ENCODE assay signal across 17 cellular contexts in genomic region chr22:49531533-49531895, GRCh38.
DNase-seq lines count a peak whose midpoint lies in the region; ATAC-seq, FAIRE-seq and TF ChIP-seq lines count a peak whose summit lies in the region.
"Had no signal": no experiment of that assay in that cellular context is flagged by ENCODE, and none has a peak within 500 bp of the region (broad histone marks: within the 10 kb centered on the region; RNA-seq: fewer than 3 reads in every experiment).

No MANE protein-coding gene starts in this region.

- no peak for TF ChIP-seq RAD21 in H1 (IDR thresholded peaks at IDR 0.05 in 1 of 2, conservative IDR thresholded peaks at IDR 0.05 in 1 of 2; ENCODE audit: low read depth in 2 of 2, low read length in 2 of 2)

- H3K14ac ChIP-seq in H1 (ENCODE audit: insufficient read length), result no peak overlapping the region
- H3K14ac ChIP-seq in neuronal stem cell (ENCODE audit: low read length), result no peak overlapping the region

- no peaks in the 10 kb centered on the region for H4K20me1 ChIP-seq in H1 (replicated peaks in 1 of 2; ENCODE audit: control insufficient read depth in 1 of 2, insufficient read depth in 2 of 2, low read length in 2 of 2)

- DNase-seq in Ammon's horn (ENCODE audit: low spot score) (peak; percentile 59), NCI-H446 (lab: John Stamatoyannopoulos, UW) (peak; percentile 10 to 42), H1 (ENCODE audit: low read depth in 1 of 2, low spot score in 2 of 2) (no peak), neuronal stem cell (ENCODE audit: low spot score) (no peak), transverse colon (no peak), right atrium auricular region (ENCODE audit: low spot score) (no peak), GM12891 (ENCODE audit: insufficient read length, low spot score) (no peak)
- DNase-seq: Calu3; CD4-positive, alpha-beta T cell; DMS 273 treated with DMSO at 0.1 percent for 48 hours; HCEC 1CT; HFFc6 had no signal

- H2BK120ac ChIP-seq in H1 (replicated peaks; ENCODE audit: low read depth, low read length) (no peak overlapping the region), neuronal stem cell (ENCODE audit: low read depth, low read length) (no peak overlapping the region)

- H3K4me3 ChIP-seq in H1 (ENCODE audit: extremely low read depth in 1 of 4, insufficient read depth in 2 of 4, low read depth in 3 of 4, low read length in 4 of 4) (no peak overlapping the region), neuronal stem cell (ENCODE audit: low read length in 2 of 2) (no peak overlapping the region), transverse colon (no peak overlapping the region), right atrium auricular region (no peak overlapping the region)
- H3K4me3 ChIP-seq: GM12878 had no signal

- 89% methylated on average over 8 of the region's 8 CpGs; no CpG with 5 or more reads in 1 of the 2 experiments for WGBS in H1 (ENCODE audit: extremely low coverage in 1 of 2, insufficient coverage in 1 of 2, insufficient read length in 1 of 2, insufficient replicate concordance in 2 of 2, low coverage in 1 of 2, low lambda C conversion rate in 2 of 2, missing lambda C conversion rate in 1 of 2), 2 experiments
- no CpG with 5 or more reads among the region's 8 CpGs for WGBS in neuronal stem cell (ENCODE audit: extremely low coverage in 2 of 2, insufficient read length in 2 of 2, insufficient replicate concordance in 1 of 2), 2 donors
- WGBS in transverse colon (ENCODE audit: low coverage in 1 of 2), 2 donors, result 70% methylated on average over 8 of the region's 8 CpGs; no CpG with 5 or more reads in 1 of the 2 donors

- H2BK20ac ChIP-seq in H1 (ENCODE audit: low read length), result no peak overlapping the region

- H2AK5ac ChIP-seq in H1 (ENCODE audit: low read depth, low read length) (no peak overlapping the region; the same call in 1 of the 2 replicates), neuronal stem cell (ENCODE audit: low read depth, low read length) (peak overlapping the region; percentile 26)

- H3K23me2 ChIP-seq in H1 (ENCODE audit: low read depth, low read length), result no peaks in the 10 kb centered on the region

- TF ChIP-seq POLR2A in H1 (IDR thresholded peaks at IDR 0.05; ENCODE audit: control extremely low read depth in 1 of 2, low read depth in 2 of 2, low read length in 2 of 2) (no peak), transverse colon (IDR thresholded peaks at IDR 0.05) (no peak), GM12891 (IDR thresholded peaks at IDR 0.05; ENCODE audit: low read depth, low read length) (no peak)

- peak overlapping the region; percentile 8 for H4K91ac ChIP-seq in H1 (replicated peaks; ENCODE audit: insufficient read length, low read length)
- H4K91ac ChIP-seq in neuronal stem cell (ENCODE audit: low read depth, low read length, poor library complexity), result no peak overlapping the region

- H3K27me3 ChIP-seq in H1 (replicated peaks in 1 of 4; ENCODE audit: control insufficient read depth in 3 of 4, extremely low read depth in 1 of 4, insufficient read depth in 3 of 4, low read length in 3 of 4) (no peaks in the 10 kb centered on the region), neuronal stem cell (ENCODE audit: control insufficient read depth in 3 of 3, insufficient read depth in 3 of 3, low read depth in 1 of 3, low read length in 3 of 3) (peaks cover 0 to 7% (median 0%) of the 10 kb centered on the region in 3 experiments), transverse colon (no peaks in the 10 kb centered on the region), right atrium auricular region (no peaks in the 10 kb centered on the region)

- H4K5ac ChIP-seq in H1 (ENCODE audit: insufficient read length, low read depth, low read length), result no peak overlapping the region

- H3K27ac ChIP-seq in H1 (ENCODE audit: low read depth, low read length) (no peak overlapping the region), neuronal stem cell (replicated peaks; ENCODE audit: low read length) (no peak overlapping the region), transverse colon (no peak overlapping the region), right atrium auricular region (no peak overlapping the region)
- H3K27ac ChIP-seq: 22Rv1 had no signal

- no peak for TF ChIP-seq EP300 in H1 (IDR thresholded peaks at IDR 0.05; ENCODE audit: borderline replicate concordance in 1 of 2, low read depth in 2 of 2, low read length in 2 of 2)
- no peak for TF ChIP-seq EP300 in transverse colon (IDR thresholded peaks at IDR 0.05; ENCODE audit: low read depth)

- H3K23ac ChIP-seq in H1 (ENCODE audit: insufficient read length), result no peak overlapping the region
- no peak overlapping the region for H3K23ac ChIP-seq in neuronal stem cell (ENCODE audit: low read depth, low read length, poor library complexity)

- no peak overlapping the region for H2AFZ ChIP-seq in H1 (ENCODE audit: low read length)
- H2AFZ ChIP-seq in neuronal stem cell (ENCODE audit: low read length), result no peak overlapping the region

- H3K18ac ChIP-seq in H1 (ENCODE audit: extremely low read depth, low read length), result no peak overlapping the region
- peak overlapping the region; percentile 41 for H3K18ac ChIP-seq in neuronal stem cell (ENCODE audit: low read length)

- no peak for ATAC-seq in GM19324 (IDR thresholded peaks at IDR 0.05; ENCODE audit: low FRiP score, unreplicated experiment)
- ATAC-seq: GM12878, HepG2 had no signal

- no peak overlapping the region for H4K8ac ChIP-seq in H1 (ENCODE audit: extremely low read depth, insufficient read depth, low read length)
- no peak overlapping the region for H4K8ac ChIP-seq in neuronal stem cell (ENCODE audit: low read depth, low read length)

- in situ Hi-C loops in transverse colon (cut with MboI; ENCODE audit: low pct_ligation_motif_present in 1 of 4, low pct_unique_long_range_greater_than_20kb in 1 of 4, low sequenced_read_pairs in 3 of 4), result no loop called here

- POLR2A ChIA-PET in H1 (lab: Charles Lee; ENCODE audit: partially characterized antibody), result no interaction called here

- H3K79me1 ChIP-seq in H1 (ENCODE audit: low read depth, low read length), result no peaks in the 10 kb centered on the region; the same call in 1 of the 2 replicates
- no peaks in the 10 kb centered on the region for H3K79me1 ChIP-seq in neuronal stem cell (ENCODE audit: low read depth, low read length)

- H3K9me3 ChIP-seq in H1 (ENCODE audit: insufficient read depth in 2 of 2, low read depth in 1 of 2, low read length in 1 of 2), result no peaks in the 10 kb centered on the region; a peak in 1 of 4 replicates
- peaks cover 0 to 6% of the 10 kb centered on the region in 2 donors for H3K9me3 ChIP-seq in neuronal stem cell (replicated peaks in 1 of 2; ENCODE audit: control insufficient read depth in 2 of 2, insufficient read depth in 1 of 2, low read depth in 1 of 2, low read length in 2 of 2)
- H3K9me3 ChIP-seq in transverse colon, result no peaks in the 10 kb centered on the region
- H3K9me3 ChIP-seq in right atrium auricular region, result no peaks in the 10 kb centered on the region

- H3K4me1 ChIP-seq in H1 (replicated peaks in 1 of 4; ENCODE audit: control insufficient read depth in 3 of 4, insufficient read depth in 4 of 4, low read length in 3 of 4), result peaks cover 5 to 35% (median 18%) of the 10 kb centered on the region in 4 experiments
- peaks cover 3 to 7% of the 10 kb centered on the region in 2 donors for H3K4me1 ChIP-seq in neuronal stem cell (ENCODE audit: control insufficient read depth in 2 of 2, insufficient read depth in 1 of 2, low read depth in 1 of 2, low read length in 2 of 2)
- H3K4me1 ChIP-seq in transverse colon, result no peaks in the 10 kb centered on the region
- no peaks in the 10 kb centered on the region for H3K4me1 ChIP-seq in right atrium auricular region

- H2BK12ac ChIP-seq in H1 (ENCODE audit: low read depth, low read length) (no peak overlapping the region; the same call in 1 of the 2 replicates), neuronal stem cell (ENCODE audit: low read length) (no peak overlapping the region)

- H3K4ac ChIP-seq in H1 (replicated peaks; ENCODE audit: insufficient read length, low read depth, low read length) (no peak overlapping the region), neuronal stem cell (ENCODE audit: low read length) (no peak overlapping the region)

- CTCF ChIA-PET in H1 (lab: Charles Lee; ENCODE audit: partially characterized antibody), result no interaction called here

- no peak overlapping the region for H3K9ac ChIP-seq in H1 (replicated peaks in 1 of 4; ENCODE audit: extremely low read depth in 1 of 4, low read depth in 3 of 4, low read length in 3 of 4)
- no peak overlapping the region for H3K9ac ChIP-seq in neuronal stem cell (ENCODE audit: low read depth, low read length, poor library complexity)

- H3K4me2 ChIP-seq in H1 (ENCODE audit: insufficient read depth in 1 of 2, low read depth in 2 of 2, low read length in 2 of 2) (no peak overlapping the region), neuronal stem cell (ENCODE audit: insufficient read depth, low read length, poor library complexity, severe bottlenecking) (no peak overlapping the region)

- FAIRE-seq in H1 (lab: Jason Lieb, UNC) (no peak), GM12891 (lab: Jason Lieb, UNC) (no peak)
- FAIRE-seq: GM12878, HepG2, HTR-8/SVneo had no signal

- TF ChIP-seq CTCF in H1 (IDR thresholded peaks at IDR 0.05; ENCODE audit: control extremely low read depth in 1 of 3, insufficient read depth in 1 of 3, low read depth in 1 of 3, low read length in 3 of 3), result no peak
- TF ChIP-seq CTCF in transverse colon (IDR thresholded peaks at IDR 0.05), result no peak
- no peak for TF ChIP-seq CTCF in right atrium auricular region (IDR thresholded peaks at IDR 0.05)

- intact Hi-C loops in transverse colon (cut with DNase I; ENCODE audit: low total_unique reads), result no loop called here

- no peak overlapping the region for H3K56ac ChIP-seq in H1 (replicated peaks; ENCODE audit: insufficient read length, low read depth, low read length)

- H3K36me3 ChIP-seq in H1 (ENCODE audit: control insufficient read depth in 2 of 4, insufficient read depth in 4 of 4, low read length in 3 of 4) (no peaks in the 10 kb centered on the region), neuronal stem cell (replicated peaks in 1 of 2; ENCODE audit: control insufficient read depth in 2 of 2, insufficient read depth in 2 of 2, low read length in 2 of 2) (no peaks in the 10 kb centered on the region), transverse colon (no peaks in the 10 kb centered on the region), right atrium auricular region (no peaks in the 10 kb centered on the region)

- H2BK15ac ChIP-seq in H1 (ENCODE audit: low read length), result no peak overlapping the region
- H2BK15ac ChIP-seq in neuronal stem cell (ENCODE audit: low read length), result no peak overlapping the region

- no peak overlapping the region for H2BK5ac ChIP-seq in H1 (ENCODE audit: low read depth, low read length)
- H2BK5ac ChIP-seq in neuronal stem cell (ENCODE audit: low read length), result peak overlapping the region; percentile 15

- no peaks in the 10 kb centered on the region; a peak in 1 of 4 replicates for H3K79me2 ChIP-seq in H1 (ENCODE audit: control insufficient read depth in 1 of 2, insufficient read depth in 2 of 2, low read length in 2 of 2)

TF ChIP-seq in H1, 55 proteins besides CTCF, POLR2A, EP300 and RAD21 (continues in another document):
- no peak for TF ChIP-seq KDM4A (IDR thresholded peaks at IDR 0.05; ENCODE audit: low read depth, low read length, severe bottlenecking)
- TF ChIP-seq RXRA (IDR thresholded peaks at IDR 0.05; ENCODE audit: insufficient read depth, low read depth, low read length), result no peak

TF ChIP-seq in GM12891, 5 proteins besides CTCF, POLR2A, EP300 and RAD21 (continues in another document):
- TF ChIP-seq TAF1 (IDR thresholded peaks at IDR 0.05; ENCODE audit: low read depth, low read length) (no peak), POU2F2 (IDR thresholded peaks at IDR 0.05; ENCODE audit: low read depth, low read length) (no peak)

Comparison
In these comparisons a context has a peak if more than half of its experiments do, and no peak if none do; other contexts are left out.
1. DNase-seq: peak in Ammon's horn (single experiment) and NCI-H446 (2 of 2); none in H1 (0 of 2), neuronal stem cell (single experiment), transverse colon (single experiment), right atrium auricular region (single experiment) and GM12891 (single experiment).